Comparison of ENCODE assay signal across 17 cellular contexts in genomic region chrX:48141810-48142508, GRCh38. TPM values are rescaled to one million over a fixed set of nuclear protein-coding genes. Genes with fewer than 3 reads are reported as not detected.
DNase-seq lines count a peak whose midpoint lies in the region; ATAC-seq, FAIRE-seq and TF ChIP-seq lines count a peak whose summit lies in the region.
"Not testable (repeated sequence)": the region's sequence is repeated elsewhere in the genome, so short reads cannot be mapped to it uniquely, and the experiment has no call there.
"Had no signal": no experiment of that assay in that cellular context is flagged by ENCODE, and none has a peak within 500 bp of the region (broad histone marks: within the 10 kb centered on the region; RNA-seq: fewer than 3 reads in every experiment).

No MANE protein-coding gene starts in this region.

- H4K20me1 ChIP-seq in DND-41 (ENCODE audit: insufficient read depth, low read length) = not testable (repeated sequence)

- H3K27me3 Mint-ChIP-seq in T-cell; activated CD8-positive, alpha-beta T cell treated with anti-CD3 and anti-CD28 coated beads, Interleukin-2, amount 10 ng/mL, durations not matched to agents 7 days and 5 days (ENCODE audit: low read depth); activated naive CD8-positive, alpha-beta T cell treated with anti-CD3 and anti-CD28 coated beads, Interleukin-2, amount 10 ng/mL, durations not matched to agents 7 days and 5 days; effector memory CD8-positive, alpha-beta T cell; naive thymus-derived CD4-positive, alpha-beta T cell: not testable (repeated sequence)

- not testable (repeated sequence) for TF ChIP-seq CTCF in A549 (IDR thresholded peaks at IDR 0.05); DND-41 (IDR thresholded peaks at IDR 0.05; ENCODE audit: borderline replicate concordance, extremely low read depth, low read length, poor library complexity, severe bottlenecking)

- POLR2A ChIA-PET in A549 (lab: Yijun Ruan, JAX); T-cell (lab: Charles Lee); activated CD8-positive, alpha-beta T cell treated with anti-CD3 and anti-CD28 coated beads, Interleukin-2, amount 10 ng/mL, durations not matched to agents 7 days and 5 days (lab: Charles Lee); activated naive CD8-positive, alpha-beta T cell treated with anti-CD3 and anti-CD28 coated beads, Interleukin-2, amount 10 ng/mL, durations not matched to agents 7 days and 5 days (lab: Charles Lee); naive thymus-derived CD4-positive, alpha-beta T cell (lab: Charles Lee): not testable (repeated sequence)

- not testable (repeated sequence) for H3K36me3 ChIP-seq in DND-41 (ENCODE audit: insufficient read depth, low read length); naive thymus-derived CD4-positive, alpha-beta T cell (ENCODE audit: control insufficient read depth in 2 of 3, insufficient read depth in 3 of 3, low read length in 3 of 3)

- not testable (repeated sequence) for TF ChIP-seq EP300 in A549 (IDR thresholded peaks at IDR 0.05)

- intact Hi-C loops in naive thymus-derived CD4-positive, alpha-beta T cell (cut with micrococcal nuclease) = not testable (repeated sequence)

- DNase-seq in A549 (ENCODE audit: low read depth in 1 of 2, low spot score in 1 of 2); DND-41; T-cell; activated CD8-positive, alpha-beta T cell treated with anti-CD3 and anti-CD28 coated beads, Interleukin-2, amount 10 ng/mL, durations not matched to agents 7 days and 5 days; activated naive CD8-positive, alpha-beta T cell treated with anti-CD3 and anti-CD28 coated beads, Interleukin-2, amount 10 ng/mL, durations not matched to agents 7 days and 5 days; effector memory CD8-positive, alpha-beta T cell; naive thymus-derived CD4-positive, alpha-beta T cell; stimulated activated naive CD8-positive, alpha-beta T cell treated with anti-CD3 and anti-CD28 coated beads, Interleukin-15, Interleukin-2, amounts not matched to agents 100 U/mL and 50 U/mL, for 24 hours: not testable (repeated sequence)

- not testable (repeated sequence) for H3K4me3 Mint-ChIP-seq in T-cell; activated CD8-positive, alpha-beta T cell treated with anti-CD3 and anti-CD28 coated beads, Interleukin-2, amount 10 ng/mL, durations not matched to agents 7 days and 5 days; activated naive CD8-positive, alpha-beta T cell treated with anti-CD3 and anti-CD28 coated beads, Interleukin-2, amount 10 ng/mL, durations not matched to agents 7 days and 5 days; effector memory CD8-positive, alpha-beta T cell
- peak overlapping the region in 3 of 10 donors; percentile 22 to 58 (median 42) for H3K4me3 Mint-ChIP-seq in naive thymus-derived CD4-positive, alpha-beta T cell

- not testable (repeated sequence) for H3K9ac ChIP-seq in DND-41 (ENCODE audit: low read depth, low read length)

- H3K27me3 ChIP-seq in DND-41 (ENCODE audit: insufficient read depth, low read length, poor library complexity); naive thymus-derived CD4-positive, alpha-beta T cell (ENCODE audit: control insufficient read depth in 2 of 2, insufficient read depth in 2 of 2, low read length in 2 of 2): not testable (repeated sequence)

- TF ChIP-seq RAD21 in A549 (conservative IDR thresholded peaks at IDR 0.05 in 1 of 2, IDR thresholded peaks at IDR 0.05 in 1 of 2) = not testable (repeated sequence)

- H3K4me1 Mint-ChIP-seq in T-cell = peaks cover 20 to 32% (median 26%) of the 10 kb centered on the region in 3 donors
- H3K4me1 Mint-ChIP-seq in activated CD8-positive, alpha-beta T cell treated with anti-CD3 and anti-CD28 coated beads, Interleukin-2, amount 10 ng/mL, durations not matched to agents 7 days and 5 days (ENCODE audit: low read depth) = peaks cover 13% of the 10 kb centered on the region
- not testable (repeated sequence) for H3K4me1 Mint-ChIP-seq in activated naive CD8-positive, alpha-beta T cell treated with anti-CD3 and anti-CD28 coated beads, Interleukin-2, amount 10 ng/mL, durations not matched to agents 7 days and 5 days; effector memory CD8-positive, alpha-beta T cell (ENCODE audit: low read depth in 2 of 2)
- H3K4me1 Mint-ChIP-seq in naive thymus-derived CD4-positive, alpha-beta T cell = peaks cover 0 to 34% (median 21%) of the 10 kb centered on the region in 7 donors

- not testable (repeated sequence) for H3K4me2 ChIP-seq in A549; DND-41 (ENCODE audit: insufficient read depth, low read length)

- not testable (repeated sequence) for H2AFZ ChIP-seq in DND-41 (ENCODE audit: low read depth, low read length)

- TF ChIP-seq POLR2A in A549 (IDR thresholded peaks at IDR 0.05; ENCODE audit: low read length) = not testable (repeated sequence)

- H3K4me1 ChIP-seq in A549; DND-41 (ENCODE audit: insufficient read depth, low read length); naive thymus-derived CD4-positive, alpha-beta T cell (ENCODE audit: control insufficient read depth in 2 of 2, insufficient read depth in 2 of 2, low read length in 2 of 2): not testable (repeated sequence)

- H3K9me3 Mint-ChIP-seq in T-cell; activated CD8-positive, alpha-beta T cell treated with anti-CD3 and anti-CD28 coated beads, Interleukin-2, amount 10 ng/mL, durations not matched to agents 7 days and 5 days (ENCODE audit: insufficient read depth); activated naive CD8-positive, alpha-beta T cell treated with anti-CD3 and anti-CD28 coated beads, Interleukin-2, amount 10 ng/mL, durations not matched to agents 7 days and 5 days; effector memory CD8-positive, alpha-beta T cell; naive thymus-derived CD4-positive, alpha-beta T cell: not testable (repeated sequence)

- not testable (repeated sequence) for H3K27ac Mint-ChIP-seq in T-cell; activated CD8-positive, alpha-beta T cell treated with anti-CD3 and anti-CD28 coated beads, Interleukin-2, amount 10 ng/mL, durations not matched to agents 7 days and 5 days; activated naive CD8-positive, alpha-beta T cell treated with anti-CD3 and anti-CD28 coated beads, Interleukin-2, amount 10 ng/mL, durations not matched to agents 7 days and 5 days; effector memory CD8-positive, alpha-beta T cell
- H3K27ac Mint-ChIP-seq in naive thymus-derived CD4-positive, alpha-beta T cell = peak overlapping the region in 2 of 9 donors; percentile 45 to 79

- ATAC-seq in A549 = not testable (repeated sequence)
- ATAC-seq in DND-41 (ENCODE audit: insufficient read depth, low read depth) = peak; percentile 86
- ATAC-seq in T-cell (replicated peaks in 1 of 4) = peak; percentile 86 to 96 (median 94)
- ATAC-seq in activated CD8-positive, alpha-beta T cell treated with anti-CD3 and anti-CD28 coated beads, Interleukin-2, amount 10 ng/mL, durations not matched to agents 7 days and 5 days = peak; percentile 88
- peak; percentile 85 for ATAC-seq in activated naive CD8-positive, alpha-beta T cell treated with anti-CD3 and anti-CD28 coated beads, Interleukin-2, amount 10 ng/mL, durations not matched to agents 7 days and 5 days (ENCODE audit: low read depth)
- peak; percentile 96 for ATAC-seq in effector memory CD8-positive, alpha-beta T cell (replicated peaks)
- peak; percentile 95 for ATAC-seq in naive thymus-derived CD4-positive, alpha-beta T cell
- peak; percentile 60 for ATAC-seq in stimulated activated naive CD8-positive, alpha-beta T cell treated with anti-CD3 and anti-CD28 coated beads, Interleukin-15, Interleukin-2, amounts not matched to agents 100 U/mL and 50 U/mL, for 24 hours

- WGBS in A549 (ENCODE audit: missing lambda C conversion rate) = 17% methylated on average over 1 of the region's 2 CpGs

- H3K79me2 ChIP-seq in DND-41 (ENCODE audit: insufficient read depth, low read length) = not testable (repeated sequence)

- CTCF ChIA-PET in A549 (lab: Yijun Ruan, JAX); T-cell (lab: Charles Lee); activated CD8-positive, alpha-beta T cell treated with anti-CD3 and anti-CD28 coated beads, Interleukin-2, amount 10 ng/mL, durations not matched to agents 7 days and 5 days (lab: Charles Lee); naive thymus-derived CD4-positive, alpha-beta T cell (lab: Charles Lee): not testable (repeated sequence)

- not testable (repeated sequence) for H3K27ac ChIP-seq in A549; DND-41 (ENCODE audit: low read length); naive thymus-derived CD4-positive, alpha-beta T cell (ENCODE audit: low read depth, low read length)

- not testable (repeated sequence) for H3K4me3 ChIP-seq in A549; DND-41 (ENCODE audit: low read depth in 1 of 2, low read length in 2 of 2); naive thymus-derived CD4-positive, alpha-beta T cell (ENCODE audit: low read length)

- FAIRE-seq in A549 (lab: Jason Lieb, UNC) = peak; percentile 98

- not testable (repeated sequence) for H3K9me3 ChIP-seq in A549; DND-41 (ENCODE audit: insufficient read depth, low read length, severe bottlenecking); naive thymus-derived CD4-positive, alpha-beta T cell (ENCODE audit: control insufficient read depth in 2 of 3, low read length in 3 of 3)

- H3K36me3 Mint-ChIP-seq in T-cell; activated CD8-positive, alpha-beta T cell treated with anti-CD3 and anti-CD28 coated beads, Interleukin-2, amount 10 ng/mL, durations not matched to agents 7 days and 5 days (ENCODE audit: low read depth); activated naive CD8-positive, alpha-beta T cell treated with anti-CD3 and anti-CD28 coated beads, Interleukin-2, amount 10 ng/mL, durations not matched to agents 7 days and 5 days; effector memory CD8-positive, alpha-beta T cell (ENCODE audit: insufficient read depth); naive thymus-derived CD4-positive, alpha-beta T cell: not testable (repeated sequence)

RNA-seq across cellular contexts. Expression of gene SPACA5B, which starts 11.5 kb away (rescaled TPM):
- polyA plus RNA-seq in A549 (2011; rRNA removed) (not detected in 2 replicates), A549 (2017; fragmentation: RNase III; extraction: RNeasy Plus Mini Kit Qiagen cat#74134 plus additional on column Dnase treatment) (not detected in 3 replicates)
- polyA plus RNA-seq in A549 (2012; cell fraction: cytosol; rRNA removed) = not detected in 2 replicates
- not detected in 2 replicates for polyA plus RNA-seq in A549 (2012; cell fraction: nucleus; rRNA removed)
- polyA minus RNA-seq in A549 (2011; rRNA and poly(A)+ RNA removed) = not detected in 2 replicates
- not detected for total RNA-seq in T-cell
- not detected for total RNA-seq in activated CD8-positive, alpha-beta T cell treated with anti-CD3 and anti-CD28 coated beads, Interleukin-2, amount 10 ng/mL, durations not matched to agents 7 days and 5 days
- total RNA-seq in activated naive CD8-positive, alpha-beta T cell treated with anti-CD3 and anti-CD28 coated beads, Interleukin-2, amount 10 ng/mL, durations not matched to agents 7 days and 5 days = not detected
- total RNA-seq in naive thymus-derived CD4-positive, alpha-beta T cell = not detected
- polyA plus RNA-seq in naive thymus-derived CD4-positive, alpha-beta T cell = not detected
- total RNA-seq: CD8-positive, alpha-beta memory T cell; GM23338; HepG2; HFFc6; HT1080; M059J; Right ventricle myocardium superior; SJSA1 had no signal
- polyA plus RNA-seq: AG04450; CD8-positive, alpha-beta memory T cell; GM23338; HepG2 had no signal

RNA-seq across cellular contexts. Expression of gene SSX5, which starts 54.6 kb away (rescaled TPM):
- polyA plus RNA-seq in A549 (2011; rRNA removed) (not detected in 2 replicates), A549 (2017; fragmentation: RNase III; extraction: RNeasy Plus Mini Kit Qiagen cat#74134 plus additional on column Dnase treatment) (not detected in 3 replicates)
- polyA plus RNA-seq in A549 (2012; cell fraction: cytosol; rRNA removed) = not detected in 2 replicates
- polyA plus RNA-seq in A549 (2012; cell fraction: nucleus; rRNA removed) = not detected in 2 replicates
- polyA minus RNA-seq in A549 (2011; rRNA and poly(A)+ RNA removed) = not detected in 2 replicates
- not detected for total RNA-seq in T-cell
- not detected for total RNA-seq in activated CD8-positive, alpha-beta T cell treated with anti-CD3 and anti-CD28 coated beads, Interleukin-2, amount 10 ng/mL, durations not matched to agents 7 days and 5 days
- not detected for total RNA-seq in activated naive CD8-positive, alpha-beta T cell treated with anti-CD3 and anti-CD28 coated beads, Interleukin-2, amount 10 ng/mL, durations not matched to agents 7 days and 5 days
- total RNA-seq in naive thymus-derived CD4-positive, alpha-beta T cell = not detected
- polyA plus RNA-seq in naive thymus-derived CD4-positive, alpha-beta T cell = not detected
- total RNA-seq: CD8-positive, alpha-beta memory T cell; GM23338; HepG2; HFFc6; HT1080; M059J; Right ventricle myocardium superior; SJSA1 had no signal
- polyA plus RNA-seq: AG04450; CD8-positive, alpha-beta memory T cell; GM23338; HepG2 had no signal
